In genomic region chr21:46298083-46298412, GRCh38 we compare ENCODE assay signal across 10 cellular contexts. TPM values are rescaled to one million over a fixed set of nuclear protein-coding genes. Genes with fewer than 3 reads are reported as not detected.
DNase-seq lines count a peak whose midpoint lies in the region; ATAC-seq and TF ChIP-seq lines count a peak whose summit lies in the region.
"Had no signal": no experiment of that assay in that cellular context is flagged by ENCODE, and none has a peak within 500 bp of the region (broad histone marks: within the 10 kb centered on the region; RNA-seq: fewer than 3 reads in every experiment).

No MANE protein-coding gene starts in this region.

- TF ChIP-seq POLR2A in body of pancreas (IDR thresholded peaks at IDR 0.05) = no peak

- peaks cover 24% of the 10 kb centered on the region for H3K36me3 Mint-ChIP-seq in activated CD4-positive, alpha-beta T cell treated with anti-CD3 and anti-CD28 coated beads, Interleukin-2, amount 10 ng/mL, durations not matched to agents 24 days and 14 days (ENCODE audit: low read depth)

- TF ChIP-seq CTCF in body of pancreas (IDR thresholded peaks at IDR 0.05) (no peak), left lung (IDR thresholded peaks at IDR 0.05) (no peak)

- H3K27ac ChIP-seq in body of pancreas (peak overlapping the region in 2 of 4 donors; percentile 32 to 54), left lung (peak overlapping the region in 1 of 2 donors; percentile 55), subcutaneous abdominal adipose tissue (ENCODE audit: low read depth, low read length) (peak overlapping the region; percentile 69)
- H3K27ac ChIP-seq: C4-2B had no signal

- ATAC-seq in body of pancreas (peak; percentile 29), left lung (peak; percentile 72)

- DNase-seq in activated CD4-positive, alpha-beta T cell treated with anti-CD3 and anti-CD28 coated beads, Interleukin-2, amount 10 ng/mL, durations not matched to agents 24 days and 14 days = no peak
- no peak for DNase-seq in activated CD4-positive, alpha-beta T cell treated with anti-CD3 and anti-CD28 coated beads, Interleukin-2, amount 50 U/mL, for 1 hour
- DNase-seq in body of pancreas = no peak
- DNase-seq in left lung = no peak
- no peak for DNase-seq in stimulated activated CD4-positive, alpha-beta T cell treated with anti-CD3 and anti-CD28 coated beads, Interleukin-4, amount 100 ng/mL, for 24 hours
- no peak for DNase-seq in GOT3 (lab: John Stamatoyannopoulos, UW)
- no peak for DNase-seq in inferior parietal cortex (ENCODE audit: extremely low spot score)

- H3K4me3 Mint-ChIP-seq in activated CD4-positive, alpha-beta T cell treated with anti-CD3 and anti-CD28 coated beads, Interleukin-2, amount 10 ng/mL, durations not matched to agents 24 days and 14 days = peak overlapping the region; percentile 54

- no peaks in the 10 kb centered on the region for H3K9me3 Mint-ChIP-seq in activated CD4-positive, alpha-beta T cell treated with anti-CD3 and anti-CD28 coated beads, Interleukin-2, amount 10 ng/mL, durations not matched to agents 24 days and 14 days
- H3K9me3 Mint-ChIP-seq: activated naive CD4-positive, alpha-beta T cell treated with anti-CD3 and anti-CD28 coated beads, Interleukin-2, amount 50 U/mL, for 72 hours had no signal

- H3K4me3 ChIP-seq in body of pancreas (peak overlapping the region in 1 of 2 donors; percentile 29), left lung (peak overlapping the region; percentile 27 to 46), subcutaneous abdominal adipose tissue (ENCODE audit: low read depth in 1 of 5, low read length in 5 of 5) (peak overlapping the region; percentile 63 to 73 (median 70))

- intact Hi-C loops in activated CD4-positive, alpha-beta T cell treated with anti-CD3 and anti-CD28 coated beads, Interleukin-2, amount 10 ng/mL, durations not matched to agents 24 days and 14 days (cut with micrococcal nuclease) = no loop called here
- intact Hi-C loops in body of pancreas (cut with DNase I) = no loop called here
- intact Hi-C loops in left lung (cut with DNase I) = no loop called here

- H3K36me3 ChIP-seq in body of pancreas (replicated peaks in 1 of 2; ENCODE audit: insufficient read depth in 1 of 2, low read depth in 2 of 2) (no peaks in the 10 kb centered on the region), left lung (peaks cover 0 to 19% of the 10 kb centered on the region in 2 donors), subcutaneous abdominal adipose tissue (ENCODE audit: control insufficient read depth in 5 of 5, insufficient read depth in 5 of 5, low read length in 5 of 5) (peaks cover 0 to 3% (median 0%) of the 10 kb centered on the region in 5 donors)

- H3K9me3 ChIP-seq in body of pancreas (no peaks in the 10 kb centered on the region), left lung (no peaks in the 10 kb centered on the region), subcutaneous abdominal adipose tissue (ENCODE audit: control insufficient read depth in 5 of 5, low read length in 5 of 5) (no peaks in the 10 kb centered on the region)

- peaks cover 15% of the 10 kb centered on the region for H3K4me1 Mint-ChIP-seq in activated CD4-positive, alpha-beta T cell treated with anti-CD3 and anti-CD28 coated beads, Interleukin-2, amount 10 ng/mL, durations not matched to agents 24 days and 14 days

- H3K9ac ChIP-seq in subcutaneous abdominal adipose tissue (ENCODE audit: low read length in 5 of 5) = peak overlapping the region in 4 of 5 donors; percentile 40 to 78 (median 68)

- 16 to 34% methylated on average over 9 to 18 of the region's 18 CpGs for WGBS in body of pancreas, 2 donors

- H3K27me3 ChIP-seq in body of pancreas (no peaks in the 10 kb centered on the region), left lung (peaks cover 0 to 20% of the 10 kb centered on the region in 2 donors), subcutaneous abdominal adipose tissue (ENCODE audit: control insufficient read depth in 5 of 5, insufficient read depth in 4 of 5, low read length in 5 of 5) (peaks cover 0 to 4% (median 0%) of the 10 kb centered on the region in 5 donors)

- peak overlapping the region; percentile 55 for H3K27ac Mint-ChIP-seq in activated CD4-positive, alpha-beta T cell treated with anti-CD3 and anti-CD28 coated beads, Interleukin-2, amount 10 ng/mL, durations not matched to agents 24 days and 14 days
- H3K27ac Mint-ChIP-seq: activated naive CD4-positive, alpha-beta T cell treated with anti-CD3 and anti-CD28 coated beads, Interleukin-2, amount 50 U/mL, for 72 hours had no signal

- H3K4me1 ChIP-seq in body of pancreas (peaks cover 16% of the 10 kb centered on the region), left lung (peaks cover 0 to 21% of the 10 kb centered on the region in 2 donors), subcutaneous abdominal adipose tissue (ENCODE audit: control insufficient read depth in 5 of 5, insufficient read depth in 5 of 5, low read length in 5 of 5) (peaks cover 6 to 31% (median 25%) of the 10 kb centered on the region in 5 donors)

- no peaks in the 10 kb centered on the region for H3K27me3 Mint-ChIP-seq in activated CD4-positive, alpha-beta T cell treated with anti-CD3 and anti-CD28 coated beads, Interleukin-2, amount 10 ng/mL, durations not matched to agents 24 days and 14 days

RNA-seq across cellular contexts. Expression of gene YBEY, which starts 11.9 kb away (rescaled TPM):
- total RNA-seq in activated CD4-positive, alpha-beta T cell treated with anti-CD3 and anti-CD28 coated beads, Interleukin-2, amount 10 ng/mL, durations not matched to agents 24 days and 14 days = 16.2 and 18.2 TPM in 2 replicates
- 10 to 100 TPM in 1 of 2 donors, 1 to 10 TPM in 1; 4.9 to 15.2 TPM for total RNA-seq in body of pancreas
- 10 to 100 TPM in 1 of 2 donors, 1 to 10 TPM in 1; 6.1 to 12.6 TPM for total RNA-seq in left lung

RNA-seq across cellular contexts. Expression of gene MCM3AP, which starts 12.6 kb away (rescaled TPM):
- 129 and 138 TPM in 2 replicates for total RNA-seq in activated CD4-positive, alpha-beta T cell treated with anti-CD3 and anti-CD28 coated beads, Interleukin-2, amount 10 ng/mL, durations not matched to agents 24 days and 14 days
- total RNA-seq in body of pancreas = 100 to 1,000 TPM in 1 of 2 donors, 10 to 100 TPM in 1; 52.7 to 102 TPM
- 10 to 100 TPM; 77.4 to 91.5 TPM for total RNA-seq in left lung

RNA-seq across cellular contexts. Expression of gene C21orf58, which starts 25.6 kb away (rescaled TPM):
- 28.4 and 33.4 TPM in 2 replicates for total RNA-seq in activated CD4-positive, alpha-beta T cell treated with anti-CD3 and anti-CD28 coated beads, Interleukin-2, amount 10 ng/mL, durations not matched to agents 24 days and 14 days
- total RNA-seq in body of pancreas (1 to 10 TPM; 1.6 TPM), left lung (1 to 10 TPM; 5.8 to 6.4 TPM)

RNA-seq across cellular contexts. Expression of gene PCNT, which starts 25.9 kb away (rescaled TPM):
- total RNA-seq in activated CD4-positive, alpha-beta T cell treated with anti-CD3 and anti-CD28 coated beads, Interleukin-2, amount 10 ng/mL, durations not matched to agents 24 days and 14 days = 52.0 and 61.2 TPM in 2 replicates
- total RNA-seq in body of pancreas (10 to 100 TPM; 11.9 to 28.0 TPM), left lung (10 to 100 TPM; 25.7 to 33.1 TPM)
